In genomic region chr2:216497382-216497781, GRCh38 we compare ENCODE assay signal across 11 cellular contexts. TPM values are rescaled to one million over a fixed set of nuclear protein-coding genes. Genes with fewer than 3 reads are reported as not detected.
DNase-seq lines count a peak whose midpoint lies in the region; ATAC-seq and TF ChIP-seq lines count a peak whose summit lies in the region.
"Had no signal": no experiment of that assay in that cellular context is flagged by ENCODE, and none has a peak within 500 bp of the region (broad histone marks: within the 10 kb centered on the region; RNA-seq: fewer than 3 reads in every experiment).

No MANE protein-coding gene starts in this region.

- H3K4me1 ChIP-seq in HUES6 (ENCODE audit: control insufficient read depth, insufficient read depth, low read length), result peaks cover 22% of the 10 kb centered on the region

- no peak for DNase-seq in CD14-positive monocyte (ENCODE audit: low spot score)
- no peak for DNase-seq in central memory CD8-positive, alpha-beta T cell (ENCODE audit: low spot score in 2 of 2)
- DNase-seq in natural killer cell treated with Interleukin-12 subunit alpha and Interleukin-12 subunit beta and Interleukin-15 and Interleukin-18, amount 100 ng/mL, for 72 hours (ENCODE audit: low spot score), result no peak
- no peak for DNase-seq in activated CD4-positive, CD25-positive, alpha-beta regulatory T cell treated with anti-CD3 and anti-CD28 coated beads, Interleukin-2, amount 50 U/mL, for 72 hours
- no peak for DNase-seq in stimulated activated CD4-positive, alpha-beta T cell treated with anti-CD3 and anti-CD28 coated beads, Interleukin-2, amount 100 ng/mL, for 24 hours
- DNase-seq: amniotic stem cell; SIG-M5; stimulated activated CD4-positive, alpha-beta T cell treated with anti-CD3 and anti-CD28 coated beads, Interleukin-4, amount 100 ng/mL, for 4 hours had no signal

- H3K36me3 Mint-ChIP-seq in CD14-positive monocyte, result peaks cover 27 to 35% of the 10 kb centered on the region in 2 donors
- H3K36me3 Mint-ChIP-seq in central memory CD8-positive, alpha-beta T cell (ENCODE audit: insufficient read depth), result peaks cover 40% of the 10 kb centered on the region
- peaks cover 30% of the 10 kb centered on the region for H3K36me3 Mint-ChIP-seq in natural killer cell treated with Interleukin-12 subunit alpha and Interleukin-12 subunit beta and Interleukin-15 and Interleukin-18, amount 100 ng/mL, for 72 hours

- intact Hi-C loops in CD14-positive monocyte (cut with micrococcal nuclease), result loop anchor here in 1 of 2 donors (5.0 kb wide), 1 partner anchor 85 kb away; the partner anchor contains the start of gene SMARCAL1

- no peak overlapping the region for H3K27ac ChIP-seq in HUES6 (ENCODE audit: low read depth, low read length)

- H3K27me3 Mint-ChIP-seq in CD14-positive monocyte (ENCODE audit: low read depth in 3 of 3), result no peaks in the 10 kb centered on the region
- H3K27me3 Mint-ChIP-seq in central memory CD8-positive, alpha-beta T cell, result no peaks in the 10 kb centered on the region
- no peaks in the 10 kb centered on the region for H3K27me3 Mint-ChIP-seq in natural killer cell treated with Interleukin-12 subunit alpha and Interleukin-12 subunit beta and Interleukin-15 and Interleukin-18, amount 100 ng/mL, for 72 hours

- ATAC-seq in central memory CD8-positive, alpha-beta T cell (replicated peaks; ENCODE audit: extremely low read depth, poor library complexity, severe bottlenecking), result no peak
- no peak for ATAC-seq in natural killer cell treated with Interleukin-12 subunit alpha and Interleukin-12 subunit beta and Interleukin-15 and Interleukin-18, amount 100 ng/mL, for 72 hours
- no peak for ATAC-seq in HG03521 (IDR thresholded peaks at IDR 0.05; ENCODE audit: unreplicated experiment)
- no peak for ATAC-seq in GM21825 (IDR thresholded peaks at IDR 0.05; ENCODE audit: unreplicated experiment)

- H3K4me3 ChIP-seq in HUES6 (ENCODE audit: low read depth, low read length), result peak overlapping the region; percentile 80; the same call in 1 of the 2 replicates

- no peaks in the 10 kb centered on the region for H3K9me3 Mint-ChIP-seq in CD14-positive monocyte
- no peaks in the 10 kb centered on the region for H3K9me3 Mint-ChIP-seq in central memory CD8-positive, alpha-beta T cell
- no peaks in the 10 kb centered on the region for H3K9me3 Mint-ChIP-seq in natural killer cell treated with Interleukin-12 subunit alpha and Interleukin-12 subunit beta and Interleukin-15 and Interleukin-18, amount 100 ng/mL, for 72 hours

- no peaks in the 10 kb centered on the region for H3K9me3 ChIP-seq in HUES6 (ENCODE audit: control insufficient read depth, insufficient read depth, low read depth, low read length)

- no peak overlapping the region for H3K9ac ChIP-seq in HUES6 (ENCODE audit: low read length)

- peaks cover 60% of the 10 kb centered on the region for H3K4me1 Mint-ChIP-seq in CD14-positive monocyte
- H3K4me1 Mint-ChIP-seq in central memory CD8-positive, alpha-beta T cell, result peaks cover 34% of the 10 kb centered on the region
- H3K4me1 Mint-ChIP-seq in natural killer cell treated with Interleukin-12 subunit alpha and Interleukin-12 subunit beta and Interleukin-15 and Interleukin-18, amount 100 ng/mL, for 72 hours (ENCODE audit: low read depth in 2 of 2), result peaks cover 37 to 38% of the 10 kb centered on the region in 2 donors

- H3K4me3 Mint-ChIP-seq in CD14-positive monocyte, result peak overlapping the region; percentile 95 to 96
- H3K4me3 Mint-ChIP-seq in central memory CD8-positive, alpha-beta T cell, result peak overlapping the region; percentile 97
- peak overlapping the region; percentile 91 for H3K4me3 Mint-ChIP-seq in natural killer cell treated with Interleukin-12 subunit alpha and Interleukin-12 subunit beta and Interleukin-15 and Interleukin-18, amount 100 ng/mL, for 72 hours

- peak overlapping the region; percentile 93 to 97 (median 94) for H3K27ac Mint-ChIP-seq in CD14-positive monocyte
- H3K27ac Mint-ChIP-seq in central memory CD8-positive, alpha-beta T cell (ENCODE audit: low read depth), result peak overlapping the region; percentile 93
- peak overlapping the region; percentile 94 to 98 for H3K27ac Mint-ChIP-seq in natural killer cell treated with Interleukin-12 subunit alpha and Interleukin-12 subunit beta and Interleukin-15 and Interleukin-18, amount 100 ng/mL, for 72 hours

- H3K27me3 ChIP-seq in HUES6 (ENCODE audit: control insufficient read depth, insufficient read depth, low read length), result no peaks in the 10 kb centered on the region

- peaks cover 35% of the 10 kb centered on the region for H3K36me3 ChIP-seq in HUES6 (ENCODE audit: control insufficient read depth, insufficient read depth, low read length)

- no peak for TF ChIP-seq CTCF in CD14-positive monocyte (IDR thresholded peaks at IDR 0.05)

RNA-seq across cellular contexts. Expression of gene RPL37A, which starts 1.3 kb away (rescaled TPM):
- polyA plus RNA-seq in CD14-positive monocyte, result 1,000 to 10,000 TPM; 1,504 to 1,597 TPM
- total RNA-seq in natural killer cell treated with Interleukin-12 subunit alpha and Interleukin-12 subunit beta and Interleukin-15 and Interleukin-18, amount 100 ng/mL, for 72 hours, result 1,000 to 10,000 TPM; 1,675 to 1,724 TPM
